In the genomic region with DNA sequence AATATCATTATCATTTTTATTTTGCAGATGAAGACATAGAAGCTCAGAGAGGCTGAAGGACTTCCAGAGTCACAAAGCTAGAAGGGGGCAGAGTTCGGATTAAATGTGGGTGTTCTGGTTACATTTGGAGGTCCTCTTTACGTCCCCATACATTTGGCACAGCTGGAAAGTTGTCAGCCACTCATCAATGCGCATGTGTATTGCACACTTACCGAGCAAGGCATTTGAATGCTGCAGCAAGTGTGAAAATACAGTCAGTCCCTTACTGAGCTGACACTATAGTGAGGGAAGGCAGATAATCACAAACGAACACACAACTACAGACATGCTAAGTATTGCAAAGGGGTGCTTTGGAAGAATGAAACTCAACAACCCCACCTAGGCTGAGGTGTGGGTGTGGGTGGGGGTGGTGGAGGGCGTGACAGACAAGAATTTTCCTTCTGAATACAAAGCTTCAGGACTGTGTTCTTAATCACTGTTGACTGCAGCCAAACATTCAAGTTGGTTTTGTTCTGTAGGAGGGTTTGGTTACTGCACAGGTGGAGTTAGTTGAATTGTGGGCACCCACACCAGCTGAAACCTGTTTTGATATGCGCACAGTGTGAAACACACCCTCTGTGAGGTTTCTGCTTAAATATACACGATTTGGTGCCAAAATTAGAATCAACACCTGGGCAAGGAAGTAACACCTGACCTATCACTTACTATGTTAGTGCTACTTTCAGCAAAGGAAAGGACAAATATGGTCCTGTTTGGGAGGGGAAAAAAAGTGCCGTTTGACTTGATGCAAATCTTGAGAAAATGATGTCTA, we compare ENCODE assay signal across 8 cellular contexts.
DNase-seq lines count a peak whose midpoint lies in the region; ATAC-seq and TF ChIP-seq lines count a peak whose summit lies in the region.

No MANE protein-coding gene starts in this region.

- H3K4me3 Mint-ChIP-seq in activated T-cell treated with anti-CD3 and anti-CD28 coated beads, Interleukin-2, amount 50 U/mL, for 4 hours = peak overlapping the region; percentile 54
- H3K4me3 Mint-ChIP-seq in progenitor cell of endocrine pancreas (ENCODE audit: low read depth) (no peak overlapping the region), chondrocyte (ENCODE audit: unreplicated experiment) (no peak overlapping the region)

- peak; percentile 79 for ATAC-seq in GM21515 (IDR thresholded peaks at IDR 0.05; ENCODE audit: unreplicated experiment)
- ATAC-seq in activated T-cell treated with anti-CD3 and anti-CD28 coated beads, Interleukin-2, amount 50 U/mL, for 4 hours = peak; percentile 88

- no peak; the same call in 1 of the 2 replicates for TF ChIP-seq EP300 in Ishikawa (IDR thresholded peaks at IDR 0.05; ENCODE audit: borderline replicate concordance)

- H3K27ac Mint-ChIP-seq in progenitor cell of endocrine pancreas (peak overlapping the region; percentile 78), chondrocyte (ENCODE audit: unreplicated experiment) (no peak overlapping the region)

- TF ChIP-seq RAD21 in Ishikawa (IDR thresholded peaks at IDR 0.05; ENCODE audit: low read depth) = 0 out of 2 replicates have a peak, but pooled peaks have one; percentile 1

- peak; percentile 47 for DNase-seq in GM10248 (ENCODE audit: extremely low spot score)
- peak; percentile 38 for DNase-seq in activated T-cell treated with anti-CD3 and anti-CD28 coated beads, Interleukin-2, amount 50 U/mL, for 4 hours
- no peak for DNase-seq in progenitor cell of endocrine pancreas (ENCODE audit: low spot score, unreplicated experiment)
- DNase-seq in NCI-H2227 treated with DMSO at 0.1 percent for 48 hours (lab: John Stamatoyannopoulos, UW) = no peak
- DNase-seq in chondrocyte (ENCODE audit: low spot score) = no peak
- DNase-seq in Kasumi-1 (lab: John Stamatoyannopoulos, UW) = no peak

- TF ChIP-seq CTCF in GM10248 (IDR thresholded peaks at IDR 0.05; ENCODE audit: control extremely low read depth, extremely low read depth, low read depth, missing control alignments) (no peak), progenitor cell of endocrine pancreas (IDR thresholded peaks at IDR 0.05; ENCODE audit: unreplicated experiment) (no peak), chondrocyte (IDR thresholded peaks at IDR 0.05) (no peak)

- H3K27me3 Mint-ChIP-seq in activated T-cell treated with anti-CD3 and anti-CD28 coated beads, Interleukin-2, amount 50 U/mL, for 4 hours (ENCODE audit: low read depth) = no peaks in the 10 kb centered on the region
- H3K27me3 Mint-ChIP-seq in progenitor cell of endocrine pancreas (no peaks in the 10 kb centered on the region), chondrocyte (ENCODE audit: low read depth) (no peaks in the 10 kb centered on the region)

- no peaks in the 10 kb centered on the region for H3K36me3 Mint-ChIP-seq in activated T-cell treated with anti-CD3 and anti-CD28 coated beads, Interleukin-2, amount 50 U/mL, for 4 hours (ENCODE audit: insufficient read depth)
- H3K36me3 Mint-ChIP-seq in progenitor cell of endocrine pancreas (ENCODE audit: insufficient read depth) = peaks cover 3% of the 10 kb centered on the region
- no peaks in the 10 kb centered on the region for H3K36me3 Mint-ChIP-seq in chondrocyte (ENCODE audit: low read depth)

- no peaks in the 10 kb centered on the region for H3K9me3 Mint-ChIP-seq in activated T-cell treated with anti-CD3 and anti-CD28 coated beads, Interleukin-2, amount 50 U/mL, for 4 hours
- H3K9me3 Mint-ChIP-seq in progenitor cell of endocrine pancreas (ENCODE audit: low read depth) = peaks cover 15% of the 10 kb centered on the region
- H3K9me3 Mint-ChIP-seq in chondrocyte (ENCODE audit: low read depth) = peaks cover 9% of the 10 kb centered on the region

- CTCF ChIA-PET in GM10248 (lab: Yijun Ruan, JAX) = no interaction called here

- peaks cover 77% of the 10 kb centered on the region for H3K4me1 Mint-ChIP-seq in activated T-cell treated with anti-CD3 and anti-CD28 coated beads, Interleukin-2, amount 50 U/mL, for 4 hours (ENCODE audit: low read depth)
- H3K4me1 Mint-ChIP-seq in progenitor cell of endocrine pancreas (ENCODE audit: low read depth) (peaks cover 11% of the 10 kb centered on the region), chondrocyte (ENCODE audit: low read depth) (peaks cover 12% of the 10 kb centered on the region)

- POLR2A ChIA-PET in GM10248 (lab: Yijun Ruan, JAX) = no interaction called here

TF ChIP-seq in Ishikawa, 13 proteins besides CTCF, POLR2A, EP300 and RAD21:
- TF ChIP-seq TEAD4 (IDR thresholded peaks at IDR 0.05) = no peak
- TF ChIP-seq, protein P1, sequence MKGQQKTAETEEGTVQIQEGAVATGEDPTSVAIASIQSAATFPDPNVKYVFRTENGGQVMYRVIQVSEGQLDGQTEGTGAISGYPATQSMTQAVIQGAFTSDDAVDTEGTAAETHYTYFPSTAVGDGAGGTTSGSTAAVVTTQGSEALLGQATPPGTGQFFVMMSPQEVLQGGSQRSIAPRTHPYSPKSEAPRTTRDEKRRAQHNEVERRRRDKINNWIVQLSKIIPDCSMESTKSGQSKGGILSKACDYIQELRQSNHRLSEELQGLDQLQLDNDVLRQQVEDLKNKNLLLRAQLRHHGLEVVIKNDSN (IDR thresholded peaks at IDR 0.05) = no peak
- no peak for TF ChIP-seq REST (IDR thresholded peaks at IDR 0.05; ENCODE audit: low read depth)
- no peak for TF ChIP-seq YY1 (IDR thresholded peaks at IDR 0.05; ENCODE audit: low read depth)
- no peak for TF ChIP-seq EGR1 (IDR thresholded peaks at IDR 0.05)
- TF ChIP-seq NFIC (IDR thresholded peaks at IDR 0.05) = no peak
- no peak for TF ChIP-seq CEBPB (IDR thresholded peaks at IDR 0.05)
- TF ChIP-seq TAF1 (IDR thresholded peaks at IDR 0.05; ENCODE audit: low read depth) = no peak
- TF ChIP-seq, protein P2, sequence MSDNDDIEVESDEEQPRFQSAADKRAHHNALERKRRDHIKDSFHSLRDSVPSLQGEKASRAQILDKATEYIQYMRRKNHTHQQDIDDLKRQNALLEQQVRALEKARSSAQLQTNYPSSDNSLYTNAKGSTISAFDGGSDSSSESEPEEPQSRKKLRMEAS (IDR thresholded peaks at IDR 0.05) = no peak

Comparison
In these comparisons a context has a peak if more than half of its experiments do, and no peak if none do; other contexts are left out.
1. DNase-seq: peak in GM10248 (single experiment) and activated T-cell treated with anti-CD3 and anti-CD28 coated beads, Interleukin-2, amount 50 U/mL, for 4 hours (single experiment); none in progenitor cell of endocrine pancreas (single experiment), NCI-H2227 treated with DMSO at 0.1 percent for 48 hours (single experiment), chondrocyte (single experiment) and Kasumi-1 (0 of 2).